9 cellular contexts compared by ENCODE assay signal in genomic region chr2:215793747-215794595, GRCh38.
DNase-seq lines count a peak whose midpoint lies in the region; ATAC-seq and TF ChIP-seq lines count a peak whose summit lies in the region.
"Had no signal": no experiment of that assay in that cellular context is flagged by ENCODE, and none has a peak within 500 bp of the region (broad histone marks: within the 10 kb centered on the region; RNA-seq: fewer than 3 reads in every experiment).

No MANE protein-coding gene starts in this region.

- H3K9me3 ChIP-seq in PC-9 (ENCODE audit: insufficient read depth, low read depth) (0 out of 2 replicates have a peak, but pooled peaks cover 3% of the 10 kb centered on the region), osteoblast (ENCODE audit: low read depth, low read length) (no peaks in the 10 kb centered on the region)

- no peaks in the 10 kb centered on the region; the same call in 1 of the 2 replicates for H3K9me2 ChIP-seq in PC-9 (ENCODE audit: insufficient read depth)

- CTCF ChIA-PET in PC-9 (lab: Charles Lee), result interaction anchor here (0.5 kb wide), 1 partner anchor 122 kb away, joined by 4 read pairs; no protein-coding TSS in a partner anchor

- H3K27me3 ChIP-seq in PC-9 (ENCODE audit: insufficient read depth, low read depth) (no peaks in the 10 kb centered on the region), osteoblast (ENCODE audit: insufficient read depth, low read length) (no peaks in the 10 kb centered on the region)

- intact Hi-C loops in PC-9 (cut with micrococcal nuclease; ENCODE audit: unreplicated experiment), result no loop called here

- H3K4me3 ChIP-seq in PC-9 (no peak overlapping the region), epithelial cell of esophagus (ENCODE audit: low read length) (no peak overlapping the region), osteoblast (ENCODE audit: insufficient read depth, low read length) (no peak overlapping the region)

- H3K79me2 ChIP-seq in PC-9 (ENCODE audit: low read depth) (no peaks in the 10 kb centered on the region), osteoblast (ENCODE audit: insufficient read depth, low read length) (no peaks in the 10 kb centered on the region)

- no TSS peak for BruUV-seq in PC-9 (replicated peaks; lab: Mats Ljungman, UMichigan)

- H4K20me1 ChIP-seq in PC-9 (ENCODE audit: insufficient read depth), result no peaks in the 10 kb centered on the region
- no peaks in the 10 kb centered on the region for H4K20me1 ChIP-seq in osteoblast (ENCODE audit: insufficient read depth, low read length)

- H2AFZ ChIP-seq in PC-9 (no peak overlapping the region; the same call in 1 of the 2 replicates), osteoblast (ENCODE audit: low read length) (peak overlapping the region; percentile 33)

- ATAC-seq in HG02759 (IDR thresholded peaks at IDR 0.05; ENCODE audit: unreplicated experiment), result peak; percentile 76
- ATAC-seq: T-cell had no signal

- TF ChIP-seq CTCF in PC-9 (conservative IDR thresholded peaks at IDR 0.05) (no peak), epithelial cell of esophagus (IDR thresholded peaks at IDR 0.05; ENCODE audit: insufficient read depth, low read depth, low read length, missing control alignments) (no peak), osteoblast (IDR thresholded peaks at IDR 0.05; ENCODE audit: extremely low read depth, low read depth, low read length) (no peak)

- H3K4me1 ChIP-seq in PC-9 (replicated peaks; ENCODE audit: insufficient read depth) (peaks cover 21% of the 10 kb centered on the region), osteoblast (ENCODE audit: insufficient read depth, low read length) (peaks cover 41% of the 10 kb centered on the region)

- POLR2A ChIA-PET in PC-9 (lab: Charles Lee; ENCODE audit: unreplicated experiment), result no interaction called here

- peak; percentile 80 for DNase-seq in GM04504 (ENCODE audit: low read depth)
- peak; percentile 33 to 90 for DNase-seq in PC-9
- peak; percentile 92 for DNase-seq in epithelial cell of esophagus (ENCODE audit: low read depth)
- DNase-seq in osteoblast (ENCODE audit: insufficient read length, low spot score, missing footprints), result peak; percentile 51
- no peak for DNase-seq in activated effector memory CD4-positive, alpha-beta T cell treated with anti-CD3 and anti-CD28 coated beads, Interleukin-2, amount 50 U/mL, for 16 hours
- DNase-seq in NCI-H1092 (lab: John Stamatoyannopoulos, UW), result no peak
- DNase-seq in superior temporal gyrus (ENCODE audit: extremely low spot score), result no peak

- peak overlapping the region; percentile 70 for H3K27ac ChIP-seq in PC-9
- H3K27ac ChIP-seq in osteoblast (ENCODE audit: low read depth, low read length), result peak overlapping the region; percentile 95

- H3K4me2 ChIP-seq in PC-9, result peak overlapping the region; percentile 16
- no peak overlapping the region for H3K4me2 ChIP-seq in osteoblast (ENCODE audit: insufficient read depth, low read length)

- H3K36me3 ChIP-seq in PC-9 (ENCODE audit: low read depth) (no peaks in the 10 kb centered on the region), osteoblast (ENCODE audit: insufficient read depth, low read length) (no peaks in the 10 kb centered on the region)

- H3F3A ChIP-seq in PC-9 (ENCODE audit: insufficient read depth, low read depth), result peaks cover 17% of the 10 kb centered on the region

Comparison
In these comparisons a context has a peak if more than half of its experiments do, and no peak if none do; other contexts are left out.
1. DNase-seq: peak in GM04504 (single experiment), PC-9 (2 of 2), epithelial cell of esophagus (single experiment) and osteoblast (single experiment); none in activated effector memory CD4-positive, alpha-beta T cell treated with anti-CD3 and anti-CD28 coated beads, Interleukin-2, amount 50 U/mL, for 16 hours (single experiment), NCI-H1092 (single experiment) and superior temporal gyrus (single experiment).